In genomic region chr11:10674991-10675440, GRCh38 we compare ENCODE assay signal across 10 cellular contexts. TPM values are rescaled to one million over a fixed set of nuclear protein-coding genes. Genes with fewer than 3 reads are reported as not detected.
DNase-seq lines count a peak whose midpoint lies in the region; ATAC-seq, FAIRE-seq and TF ChIP-seq lines count a peak whose summit lies in the region.
"Had no signal": no experiment of that assay in that cellular context is flagged by ENCODE, and none has a peak within 500 bp of the region (broad histone marks: within the 10 kb centered on the region; RNA-seq: fewer than 3 reads in every experiment).

No MANE protein-coding gene starts in this region.

- no peak for FAIRE-seq in pancreas (lab: Jason Lieb, UNC)

- intact Hi-C loops in ascending aorta (cut with DNase I) (loop anchor here (1.0 to 2.0 kb wide), 2 partner anchors 14 to 18 kb away; partner anchors contain the start of gene IRAG1), left ventricle myocardium superior (cut with micrococcal nuclease) (no loop called here), pancreas (cut with DNase I) (no loop called here), aorta (cut with DNase I) (no loop called here)

- H3K27me3 ChIP-seq in ascending aorta (no peaks in the 10 kb centered on the region), pancreas (no peaks in the 10 kb centered on the region), aorta (ENCODE audit: control insufficient read depth in 1 of 2, insufficient read depth in 2 of 2, low read length in 1 of 2) (no peaks in the 10 kb centered on the region)

- no peak for TF ChIP-seq POLR2A in erythroblast (IDR thresholded peaks at IDR 0.05; ENCODE audit: low read length)

- peaks cover 8 to 74% of the 10 kb centered on the region in 2 donors for H3K4me1 ChIP-seq in ascending aorta
- H3K4me1 ChIP-seq in pancreas = no peaks in the 10 kb centered on the region
- peaks cover 6 to 19% of the 10 kb centered on the region in 2 donors for H3K4me1 ChIP-seq in aorta (ENCODE audit: control insufficient read depth in 1 of 2, insufficient read depth in 2 of 2, low read length in 2 of 2)

- H3K9me3 ChIP-seq in ascending aorta (no peaks in the 10 kb centered on the region), pancreas (no peaks in the 10 kb centered on the region), aorta (ENCODE audit: control insufficient read depth, low read length) (no peaks in the 10 kb centered on the region)

- H3K4me3 ChIP-seq in ascending aorta = peak overlapping the region; percentile 15 to 42
- no peak overlapping the region for H3K4me3 ChIP-seq in pancreas
- H3K4me3 ChIP-seq in aorta (ENCODE audit: low read length in 2 of 2) = peak overlapping the region in 1 of 2 donors; percentile 4

- peaks cover 10 to 17% of the 10 kb centered on the region in 2 donors for H3K36me3 ChIP-seq in ascending aorta
- H3K36me3 ChIP-seq in pancreas = no peaks in the 10 kb centered on the region
- H3K36me3 ChIP-seq in aorta (ENCODE audit: control insufficient read depth in 1 of 2, insufficient read depth in 2 of 2, low read length in 1 of 2) = peaks cover 0 to 3% of the 10 kb centered on the region in 2 donors

- H3K27ac ChIP-seq in ascending aorta = peak overlapping the region; percentile 88 to 93
- H3K27ac ChIP-seq in pancreas = no peak overlapping the region
- peak overlapping the region; percentile 83 to 97 for H3K27ac ChIP-seq in aorta (ENCODE audit: low read depth in 1 of 2, low read length in 2 of 2)

- peak; percentile 51 to 92 for DNase-seq in ascending aorta (ENCODE audit: low spot score in 2 of 2)
- DNase-seq in left ventricle myocardium superior = peak; percentile 62
- DNase-seq in pancreas = no peak
- peak; percentile 89 for DNase-seq in aorta
- DNase-seq in KG1 (lab: John Stamatoyannopoulos, UW) = no peak
- DNase-seq in erythroblast (lab: John Stamatoyannopoulos, UW) = no peak
- DNase-seq: activated CD8-positive, alpha-beta memory T cell treated with anti-CD3 and anti-CD28 coated beads, Interleukin-2, amount 10 ng/mL, durations not matched to agents 7 days and 5 days; NCI-H524; stimulated activated naive CD4-positive, alpha-beta T cell treated with Interleukin-2 at 50 U/mL for 16 hours had no signal

- ATAC-seq in left ventricle myocardium superior (peak; percentile 94), pancreas (peak in 3 of 4 donors; percentile 39 to 54 (median 42)), aorta (ENCODE audit: low FRiP score) (peak; percentile 92), GM19395 (IDR thresholded peaks at IDR 0.05; ENCODE audit: unreplicated experiment) (no peak)
- ATAC-seq: activated CD8-positive, alpha-beta memory T cell treated with anti-CD3 and anti-CD28 coated beads, Interleukin-2, amount 10 ng/mL, durations not matched to agents 7 days and 5 days had no signal

- TF ChIP-seq CTCF in ascending aorta (IDR thresholded peaks at IDR 0.05) = no peak
- TF ChIP-seq CTCF in pancreas (IDR thresholded peaks at IDR 0.05) = no peak

- 34% methylated on average over 8 of the region's 8 CpGs for WGBS in pancreas, 2 donors
- 2% methylated on average over 8 of the region's 8 CpGs for WGBS in aorta, 2 donors

RNA-seq across cellular contexts. Expression of gene IRAG1, which starts 18.5 kb away (rescaled TPM):
- total RNA-seq in ascending aorta (236 TPM), left ventricle myocardium superior (5.2 TPM), pancreas (1 to 10 TPM in 5 of 6 donors, under 1 TPM in 1; 0.59 to 5.7 (median 2.0) TPM), aorta (100 to 1,000 TPM; 189 to 518 TPM)
- polyA plus RNA-seq in pancreas (1 to 10 TPM; 1.7 to 2.3 TPM), aorta (100 to 1,000 TPM in 1 of 2 donors, 10 to 100 TPM in 1; 92.3 to 135 TPM)
- total RNA-seq: activated CD8-positive, alpha-beta memory T cell treated with anti-CD3 and anti-CD28 coated beads, Interleukin-2, amount 10 ng/mL, durations not matched to agents 7 days and 5 days had no signal

Comparison
In these comparisons a context has a peak if more than half of its experiments do, and no peak if none do; other contexts are left out.
1. DNase-seq: peak in ascending aorta (2 of 2), left ventricle myocardium superior (single experiment) and aorta (2 of 2); none in pancreas (0 of 6), KG1 (single experiment) and erythroblast (0 of 2).
2. H3K27ac ChIP-seq: peak in ascending aorta (2 of 2) and aorta (2 of 2); none in pancreas (0 of 4).
3. H3K4me3 ChIP-seq: peak in ascending aorta (2 of 2); none in pancreas (0 of 4).
4. RNA of gene IRAG1, which starts 18.5 kb away (total RNA-seq): 189 to 518 TPM in aorta and 236 TPM in ascending aorta (single experiment); 5.2 TPM in left ventricle myocardium superior (single experiment) and 0.59 to 5.7 TPM in pancreas; every median in the first group is over 10 times any median in the second.